Comparison of ENCODE assay signal across 8 cellular contexts in genomic region chr1:209585672-209586071, GRCh38. TPM values are rescaled to one million over a fixed set of nuclear protein-coding genes. Genes with fewer than 3 reads are reported as not detected.
A peak's percentile ranks its signal among the peaks of the same experiment; 100 is the strongest.
DNase-seq lines count a peak whose midpoint lies in the region; ATAC-seq and TF ChIP-seq lines count a peak whose summit lies in the region.

No MANE protein-coding gene starts in this region.

- H3K9me3 Mint-ChIP-seq in stimulated activated effector memory CD8-positive, alpha-beta T cell treated with anti-CD3 and anti-CD28 coated beads, Interleukin-12 subunit alpha, Interleukin-12 subunit beta, amount 100 ng/mL, for 72 hours, result no peaks in the 10 kb centered on the region
- H3K9me3 Mint-ChIP-seq in activated CD4-positive, alpha-beta memory T cell treated with anti-CD3 and anti-CD28 coated beads, Interleukin-2, amount 10 ng/mL, durations not matched to agents 7 days and 5 days, result no peaks in the 10 kb centered on the region
- H3K9me3 Mint-ChIP-seq in CD8-positive, alpha-beta memory T cell, result no peaks in the 10 kb centered on the region

- TF ChIP-seq CTCF in MM.1S (IDR thresholded peaks at IDR 0.05; ENCODE audit: low read length), result no peak

- H3K4me3 Mint-ChIP-seq in stimulated activated effector memory CD8-positive, alpha-beta T cell treated with anti-CD3 and anti-CD28 coated beads, Interleukin-12 subunit alpha, Interleukin-12 subunit beta, amount 100 ng/mL, for 72 hours, result no peak overlapping the region
- no peak overlapping the region for H3K4me3 Mint-ChIP-seq in activated CD4-positive, alpha-beta memory T cell treated with anti-CD3 and anti-CD28 coated beads, Interleukin-2, amount 10 ng/mL, durations not matched to agents 7 days and 5 days
- H3K4me3 Mint-ChIP-seq in CD8-positive, alpha-beta memory T cell, result peak overlapping the region in 1 of 7 donors; percentile 27

- no peak overlapping the region for H3K27ac ChIP-seq in ACC112 (ENCODE audit: low read depth, low read length)
- H3K27ac ChIP-seq in iPS-18a (ENCODE audit: low read length), result no peak overlapping the region
- no peak overlapping the region for H3K27ac ChIP-seq in CD8-positive, alpha-beta memory T cell (ENCODE audit: low read depth, low read length)
- H3K27ac ChIP-seq in MM.1S (ENCODE audit: low read length), result no peak overlapping the region

- no peak overlapping the region for H3K9ac ChIP-seq in iPS-18a (ENCODE audit: low read length)
- no peak overlapping the region for H3K9ac ChIP-seq in MM.1S (ENCODE audit: low read length)

- no peaks in the 10 kb centered on the region for H3K36me3 ChIP-seq in ACC112 (ENCODE audit: insufficient read depth, low read length)
- no peaks in the 10 kb centered on the region for H3K36me3 ChIP-seq in iPS-18a (ENCODE audit: control insufficient read depth, low read depth, low read length)
- no peaks in the 10 kb centered on the region for H3K36me3 ChIP-seq in CD8-positive, alpha-beta memory T cell (ENCODE audit: insufficient read depth, low read length)
- H3K36me3 ChIP-seq in MM.1S (replicated peaks; ENCODE audit: insufficient read depth, low read length), result no peaks in the 10 kb centered on the region

- H3K4me3 ChIP-seq in ACC112 (ENCODE audit: low read depth, low read length) (0 out of 2 replicates have a peak overlapping the region, but pooled peaks have one; percentile 1), iPS-18a (ENCODE audit: low read length) (peak overlapping the region; percentile 41), MM.1S (ENCODE audit: low read length) (no peak overlapping the region)
- H3K4me3 ChIP-seq in CD8-positive, alpha-beta memory T cell (ENCODE audit: low read length), result no peak overlapping the region

- H3K4me1 ChIP-seq in ACC112 (ENCODE audit: control insufficient read depth, insufficient read depth, low read length, unreplicated experiment) (peaks cover 8% of the 10 kb centered on the region), iPS-18a (ENCODE audit: control insufficient read depth, low read depth, low read length) (peaks cover 11% of the 10 kb centered on the region), MM.1S (ENCODE audit: low read length) (no peaks in the 10 kb centered on the region)
- H3K4me1 ChIP-seq in CD8-positive, alpha-beta memory T cell (ENCODE audit: insufficient read depth, low read length), result no peaks in the 10 kb centered on the region

- no peaks in the 10 kb centered on the region for H3K36me3 Mint-ChIP-seq in stimulated activated effector memory CD8-positive, alpha-beta T cell treated with anti-CD3 and anti-CD28 coated beads, Interleukin-12 subunit alpha, Interleukin-12 subunit beta, amount 100 ng/mL, for 72 hours
- no peaks in the 10 kb centered on the region for H3K36me3 Mint-ChIP-seq in activated CD4-positive, alpha-beta memory T cell treated with anti-CD3 and anti-CD28 coated beads, Interleukin-2, amount 10 ng/mL, durations not matched to agents 7 days and 5 days (ENCODE audit: low read depth)
- no peaks in the 10 kb centered on the region for H3K36me3 Mint-ChIP-seq in CD8-positive, alpha-beta memory T cell

- no peaks in the 10 kb centered on the region for H3K79me2 ChIP-seq in ACC112 (ENCODE audit: control insufficient read depth, insufficient read depth, low read length, unreplicated experiment)
- no peaks in the 10 kb centered on the region for H3K79me2 ChIP-seq in MM.1S (ENCODE audit: low read length)

- peaks cover 22% of the 10 kb centered on the region for H3K27me3 Mint-ChIP-seq in activated CD4-positive, alpha-beta memory T cell treated with anti-CD3 and anti-CD28 coated beads, Interleukin-2, amount 10 ng/mL, durations not matched to agents 7 days and 5 days
- H3K27me3 Mint-ChIP-seq in CD8-positive, alpha-beta memory T cell, result peaks cover 13 to 48% of the 10 kb centered on the region in 2 donors

- POLR2A ChIA-PET in activated CD4-positive, alpha-beta memory T cell treated with anti-CD3 and anti-CD28 coated beads, Interleukin-2, amount 10 ng/mL, durations not matched to agents 7 days and 5 days (lab: Charles Lee), result no interaction called here
- POLR2A ChIA-PET in CD8-positive, alpha-beta memory T cell (lab: Charles Lee), result no interaction called here

- H3K27me3 ChIP-seq in ACC112 (ENCODE audit: insufficient read depth, low read length), result peaks cover 43% of the 10 kb centered on the region
- peaks cover 31% of the 10 kb centered on the region for H3K27me3 ChIP-seq in iPS-18a (ENCODE audit: control insufficient read depth, insufficient read depth, low read length)
- no peaks in the 10 kb centered on the region for H3K27me3 ChIP-seq in CD8-positive, alpha-beta memory T cell (ENCODE audit: insufficient read depth, low read length, poor library complexity, severe bottlenecking)
- H3K27me3 ChIP-seq in MM.1S (replicated peaks; ENCODE audit: insufficient read depth, low read length), result no peaks in the 10 kb centered on the region

- ATAC-seq in stimulated activated effector memory CD8-positive, alpha-beta T cell treated with anti-CD3 and anti-CD28 coated beads, Interleukin-12 subunit alpha, Interleukin-12 subunit beta, amount 100 ng/mL, for 72 hours, result peak; percentile 11

- no peak overlapping the region for H3K4me2 ChIP-seq in MM.1S (ENCODE audit: low read depth, low read length)

- CTCF ChIA-PET in activated CD4-positive, alpha-beta memory T cell treated with anti-CD3 and anti-CD28 coated beads, Interleukin-2, amount 10 ng/mL, durations not matched to agents 7 days and 5 days (lab: Charles Lee), result interaction anchor here (0.6 to 1.8 kb wide), 4 partner anchors 9 to 166 kb away, joined by 3 to 6 read pairs (median 4); partner anchors contain the start of gene G0S2
- CTCF ChIA-PET in CD8-positive, alpha-beta memory T cell (lab: Charles Lee), result interaction anchor here (1.0 to 2.5 kb wide), 3 partner anchors 9 to 238 kb away, joined by 3 to 7 read pairs (median 3); no protein-coding TSS in a partner anchor

- H2AFZ ChIP-seq in ACC112 (ENCODE audit: low read length, unreplicated experiment) (no peak overlapping the region), MM.1S (ENCODE audit: low read length) (no peak overlapping the region)

- no peaks in the 10 kb centered on the region for H3K4me1 Mint-ChIP-seq in stimulated activated effector memory CD8-positive, alpha-beta T cell treated with anti-CD3 and anti-CD28 coated beads, Interleukin-12 subunit alpha, Interleukin-12 subunit beta, amount 100 ng/mL, for 72 hours
- no peaks in the 10 kb centered on the region for H3K4me1 Mint-ChIP-seq in activated CD4-positive, alpha-beta memory T cell treated with anti-CD3 and anti-CD28 coated beads, Interleukin-2, amount 10 ng/mL, durations not matched to agents 7 days and 5 days
- no peaks in the 10 kb centered on the region for H3K4me1 Mint-ChIP-seq in CD8-positive, alpha-beta memory T cell

- DNase-seq in M059J (ENCODE audit: low read depth) (peak; percentile 69), anterior cingulate cortex (lab: John Stamatoyannopoulos, UW) (peak in 55 of 58 donors; percentile 32 to 87 (median 69)), MM.1S (no peak)
- DNase-seq in stimulated activated effector memory CD8-positive, alpha-beta T cell treated with anti-CD3 and anti-CD28 coated beads, Interleukin-12 subunit alpha, Interleukin-12 subunit beta, amount 100 ng/mL, for 72 hours (ENCODE audit: low spot score in 2 of 2), result no peak
- no peak for DNase-seq in activated CD4-positive, alpha-beta memory T cell treated with anti-CD3 and anti-CD28 coated beads, Interleukin-2, amount 10 ng/mL, durations not matched to agents 7 days and 5 days
- no peak for DNase-seq in CD8-positive, alpha-beta memory T cell

- H3K9me2 ChIP-seq in MM.1S (replicated peaks; ENCODE audit: insufficient read depth, low read length), result no peaks in the 10 kb centered on the region

- no peaks in the 10 kb centered on the region for H3K9me3 ChIP-seq in iPS-18a (ENCODE audit: control insufficient read depth, low read depth, low read length)
- H3K9me3 ChIP-seq in CD8-positive, alpha-beta memory T cell (ENCODE audit: low read length), result no peaks in the 10 kb centered on the region
- H3K9me3 ChIP-seq in MM.1S (replicated peaks; ENCODE audit: insufficient read depth, low read length), result no peaks in the 10 kb centered on the region

- H3F3A ChIP-seq in MM.1S (ENCODE audit: insufficient read depth, low read length), result no peaks in the 10 kb centered on the region

- no peak overlapping the region for H3K27ac Mint-ChIP-seq in stimulated activated effector memory CD8-positive, alpha-beta T cell treated with anti-CD3 and anti-CD28 coated beads, Interleukin-12 subunit alpha, Interleukin-12 subunit beta, amount 100 ng/mL, for 72 hours
- no peak overlapping the region for H3K27ac Mint-ChIP-seq in activated CD4-positive, alpha-beta memory T cell treated with anti-CD3 and anti-CD28 coated beads, Interleukin-2, amount 10 ng/mL, durations not matched to agents 7 days and 5 days
- peak overlapping the region in 1 of 8 donors; percentile 9 for H3K27ac Mint-ChIP-seq in CD8-positive, alpha-beta memory T cell

- no peaks in the 10 kb centered on the region for H4K20me1 ChIP-seq in MM.1S (ENCODE audit: insufficient read depth, low read length)

RNA-seq across cellular contexts. Expression of gene CAMK1G, which starts 2.2 kb away (rescaled TPM):
- 3.0 and 4.5 TPM in 2 replicates for total RNA-seq in M059J (2014; rRNA removed; shearing (Covaris generic))
- total RNA-seq in activated CD4-positive, alpha-beta memory T cell treated with anti-CD3 and anti-CD28 coated beads, Interleukin-2, amount 10 ng/mL, durations not matched to agents 7 days and 5 days, result not detected
- total RNA-seq in CD8-positive, alpha-beta memory T cell, result not detected
- not detected for polyA plus RNA-seq in CD8-positive, alpha-beta memory T cell

Comparison
In these comparisons a context has a peak if more than half of its experiments do, and no peak if none do; other contexts are left out.
1. H3K4me3 ChIP-seq: peak in ACC112 (single experiment) and iPS-18a (single experiment); none in CD8-positive, alpha-beta memory T cell (single experiment) and MM.1S (single experiment).
2. DNase-seq: peak in M059J (single experiment) and anterior cingulate cortex (55 of 58); none in stimulated activated effector memory CD8-positive, alpha-beta T cell treated with anti-CD3 and anti-CD28 coated beads, Interleukin-12 subunit alpha, Interleukin-12 subunit beta, amount 100 ng/mL, for 72 hours (0 of 2), activated CD4-positive, alpha-beta memory T cell treated with anti-CD3 and anti-CD28 coated beads, Interleukin-2, amount 10 ng/mL, durations not matched to agents 7 days and 5 days (single experiment), CD8-positive, alpha-beta memory T cell (0 of 5) and MM.1S (single experiment).